Comparison of ENCODE assay signal across 10 cellular contexts in genomic region chr7:30549933-30550493, GRCh38. TPM values are rescaled to one million over a fixed set of nuclear protein-coding genes. Genes with fewer than 3 reads are reported as not detected.
A peak's percentile ranks its signal among the peaks of the same experiment; 100 is the strongest.
DNase-seq lines count a peak whose midpoint lies in the region; FAIRE-seq and TF ChIP-seq lines count a peak whose summit lies in the region.
"Had no signal": no experiment of that assay in that cellular context is flagged by ENCODE, and none has a peak within 500 bp of the region (broad histone marks: within the 10 kb centered on the region; RNA-seq: fewer than 3 reads in every experiment).

No MANE protein-coding gene starts in this region.

- H2BK120ac ChIP-seq in neuronal stem cell (ENCODE audit: low read depth, low read length): no peak overlapping the region

- no peaks in the 10 kb centered on the region for H3K27me3 ChIP-seq in endothelial cell of umbilical vein (ENCODE audit: control insufficient read depth in 2 of 2, insufficient read depth in 2 of 2, low read length in 2 of 2)
- H3K27me3 ChIP-seq in neuronal stem cell (ENCODE audit: control insufficient read depth in 3 of 3, insufficient read depth in 3 of 3, low read depth in 1 of 3, low read length in 3 of 3): no peaks in the 10 kb centered on the region
- no peaks in the 10 kb centered on the region for H3K27me3 ChIP-seq in sigmoid colon

- peak; percentile 48 for FAIRE-seq in endothelial cell of umbilical vein (lab: Jason Lieb, UNC)

- no peak overlapping the region for H3K23ac ChIP-seq in neuronal stem cell (ENCODE audit: low read depth, low read length, poor library complexity)

- dilution Hi-C loops in endothelial cell of umbilical vein (cut with MboI; ENCODE audit: extremely low pct_ligation_motif_present, low sequenced_read_pairs): no loop called here

- H3K4ac ChIP-seq in neuronal stem cell (ENCODE audit: low read length): no peak overlapping the region

- H3K9ac ChIP-seq in endothelial cell of umbilical vein (replicated peaks; ENCODE audit: extremely low read depth, insufficient read depth, low read length): no peak overlapping the region
- no peak overlapping the region for H3K9ac ChIP-seq in neuronal stem cell (ENCODE audit: low read depth, low read length, poor library complexity)

- TF ChIP-seq CTCF in endothelial cell of umbilical vein (IDR thresholded peaks at IDR 0.05; ENCODE audit: extremely low read depth in 1 of 2, insufficient read depth in 1 of 2, low read depth in 1 of 2, low read length in 2 of 2) (no peak), RWPE1 (conservative IDR thresholded peaks at IDR 0.05; ENCODE audit: low read depth) (no peak), sigmoid colon (IDR thresholded peaks at IDR 0.05) (no peak)

- TF ChIP-seq POLR2A in endothelial cell of umbilical vein (IDR thresholded peaks at IDR 0.05; ENCODE audit: low read depth, low read length) (no peak), sigmoid colon (IDR thresholded peaks at IDR 0.05) (no peak)

- no peaks in the 10 kb centered on the region for H3K79me1 ChIP-seq in neuronal stem cell (ENCODE audit: low read depth, low read length)

- H2AK5ac ChIP-seq in neuronal stem cell (ENCODE audit: low read depth, low read length): no peak overlapping the region

- BruUV-seq in endothelial cell of umbilical vein (replicated peaks; lab: Mats Ljungman, UMichigan): no TSS peak

- H2AFZ ChIP-seq in endothelial cell of umbilical vein (ENCODE audit: low read depth, low read length) (no peak overlapping the region), neuronal stem cell (ENCODE audit: low read length) (no peak overlapping the region)

- DNase-seq in ELR (ENCODE audit: low read depth): peak; percentile 30
- DNase-seq in NCI-H748 treated with DMSO at 0.1 percent for 48 hours (lab: John Stamatoyannopoulos, UW): peak; percentile 40
- DNase-seq in endothelial cell of umbilical vein (ENCODE audit: low read depth, low spot score): peak; percentile 55
- DNase-seq in neuronal stem cell (ENCODE audit: low spot score): peak; percentile 27
- DNase-seq in hypothalamus (lab: John Stamatoyannopoulos, UW): no peak
- DNase-seq in RWPE1 (ENCODE audit: low spot score): no peak
- DNase-seq in sigmoid colon: no peak
- DNase-seq: activated CD4-positive, alpha-beta T cell treated with anti-CD3 and anti-CD28 coated beads, Interleukin-2, amount 50 U/mL, for 4 hours; IMR-90 had no signal

- POLR2A ChIA-PET in endothelial cell of umbilical vein (lab: Charles Lee) (interaction anchor here (0.6 to 1.1 kb wide), 2 partner anchors 13 to 47 kb away, joined by 4 to 9 read pairs; no protein-coding TSS in a partner anchor), RWPE1 (lab: Yijun Ruan, JAX; ENCODE audit: low non-redundant PET) (no interaction called here)

- H3K9me3 ChIP-seq in endothelial cell of umbilical vein (replicated peaks; ENCODE audit: control insufficient read depth, insufficient read depth, low read length) (no peaks in the 10 kb centered on the region), neuronal stem cell (replicated peaks in 1 of 2; ENCODE audit: control insufficient read depth in 2 of 2, insufficient read depth in 1 of 2, low read depth in 1 of 2, low read length in 2 of 2) (peaks cover 0 to 4% of the 10 kb centered on the region in 2 donors), sigmoid colon (no peaks in the 10 kb centered on the region)

- no peak overlapping the region for H3K18ac ChIP-seq in neuronal stem cell (ENCODE audit: low read length)

- H3K4me1 ChIP-seq in endothelial cell of umbilical vein (ENCODE audit: control insufficient read depth, extremely low read depth, insufficient read depth, low read length): peaks cover 32% of the 10 kb centered on the region
- peaks cover 3 to 11% of the 10 kb centered on the region in 2 donors for H3K4me1 ChIP-seq in neuronal stem cell (ENCODE audit: control insufficient read depth in 2 of 2, insufficient read depth in 1 of 2, low read depth in 1 of 2, low read length in 2 of 2)
- H3K4me1 ChIP-seq in sigmoid colon: peaks cover 0 to 5% (median 0%) of the 10 kb centered on the region in 4 donors

- H4K91ac ChIP-seq in neuronal stem cell (ENCODE audit: low read depth, low read length, poor library complexity): no peak overlapping the region

- no peaks in the 10 kb centered on the region for H3K9me1 ChIP-seq in endothelial cell of umbilical vein (replicated peaks; ENCODE audit: control insufficient read depth, extremely low read depth, insufficient read depth, low read length)

- H3K27ac ChIP-seq in endothelial cell of umbilical vein (ENCODE audit: insufficient read depth, low read depth, low read length) (peak overlapping the region; percentile 74), neuronal stem cell (replicated peaks; ENCODE audit: low read length) (peak overlapping the region; percentile 3), RWPE1 (no peak overlapping the region), sigmoid colon (peak overlapping the region in 1 of 4 donors; percentile 39)
- H3K27ac ChIP-seq: SK-N-MC had no signal

- no peaks in the 10 kb centered on the region for H4K20me1 ChIP-seq in endothelial cell of umbilical vein (replicated peaks; ENCODE audit: control insufficient read depth, extremely low read depth, insufficient read depth, low read length)

- intact Hi-C loops in endothelial cell of umbilical vein (cut with micrococcal nuclease) (loop anchor here (2.0 kb wide), 1 partner anchor 71 kb away; the partner anchor contains the start of gene NOD1), sigmoid colon (cut with DNase I) (loop anchor here (5.0 kb wide), 1 partner anchor 388 kb away; no protein-coding TSS in a partner anchor)

- no peak overlapping the region for H2BK12ac ChIP-seq in neuronal stem cell (ENCODE audit: low read length)

- H3K4me3 ChIP-seq in endothelial cell of umbilical vein (replicated peaks in 1 of 3; ENCODE audit: insufficient read depth in 1 of 3, low read depth in 1 of 3, low read length in 3 of 3) (no peak overlapping the region), neuronal stem cell (ENCODE audit: low read length in 2 of 2) (no peak overlapping the region), sigmoid colon (no peak overlapping the region)
- H3K4me3 ChIP-seq: SK-N-MC had no signal

- no peak overlapping the region for H3K14ac ChIP-seq in neuronal stem cell (ENCODE audit: low read length)

- CTCF ChIA-PET in endothelial cell of umbilical vein (lab: Charles Lee): interaction anchor here (0.7 to 12.5 kb wide), 5 partner anchors 12 to 275 kb away, joined by 3 to 389 read pairs (median 5); no protein-coding TSS in a partner anchor
- CTCF ChIA-PET in RWPE1 (lab: Yijun Ruan, JAX): interaction anchor here (0.6 to 3.9 kb wide), 3 partner anchors 14 to 35 kb away, joined by 3 to 25 read pairs (median 5); no protein-coding TSS in a partner anchor

- no peak for TF ChIP-seq EP300 in sigmoid colon (IDR thresholded peaks at IDR 0.05)

- no peak overlapping the region for H2BK5ac ChIP-seq in neuronal stem cell (ENCODE audit: low read length)

- WGBS in neuronal stem cell (ENCODE audit: extremely low coverage in 2 of 2, insufficient read length in 2 of 2, insufficient replicate concordance in 1 of 2), 2 donors: no CpG with 5 or more reads among the region's 7 CpGs
- 77 to 82% methylated on average over 7 of the region's 7 CpGs for WGBS in sigmoid colon, 2 donors

- H4K8ac ChIP-seq in neuronal stem cell (ENCODE audit: low read depth, low read length): no peak overlapping the region

- no peak overlapping the region for H2BK15ac ChIP-seq in neuronal stem cell (ENCODE audit: low read length)

- H3K4me2 ChIP-seq in endothelial cell of umbilical vein (ENCODE audit: insufficient read depth, low read length) (no peak overlapping the region), neuronal stem cell (ENCODE audit: insufficient read depth, low read length, poor library complexity, severe bottlenecking) (no peak overlapping the region)

- no peaks in the 10 kb centered on the region for H3K79me2 ChIP-seq in endothelial cell of umbilical vein (ENCODE audit: control insufficient read depth, insufficient read depth, low read length)

- H3K36me3 ChIP-seq in endothelial cell of umbilical vein (ENCODE audit: control insufficient read depth in 2 of 2, extremely low read depth in 1 of 2, insufficient read depth in 2 of 2, low read length in 2 of 2) (no peaks in the 10 kb centered on the region), neuronal stem cell (replicated peaks in 1 of 2; ENCODE audit: control insufficient read depth in 2 of 2, insufficient read depth in 2 of 2, low read length in 2 of 2) (no peaks in the 10 kb centered on the region), sigmoid colon (peaks cover 0 to 12% (median 0%) of the 10 kb centered on the region in 4 donors)

TF ChIP-seq in endothelial cell of umbilical vein, 7 proteins besides CTCF, POLR2A, EP300 and RAD21:
- TF ChIP-seq FOS (IDR thresholded peaks at IDR 0.05; ENCODE audit: borderline replicate concordance, insufficient read depth, low read length) (peak; percentile 13), GATA2 (IDR thresholded peaks at IDR 0.05; ENCODE audit: insufficient read depth, insufficient read length, low read depth, low read length) (no peak)
TF ChIP-seq in endothelial cell of umbilical vein: peak in this region for 1.

RNA-seq across cellular contexts. Expression of gene GARS1, which starts 44.7 kb away (rescaled TPM):
- total RNA-seq in endothelial cell of umbilical vein (194 and 206 TPM in 2 replicates), sigmoid colon (10 to 100 TPM; 38.3 to 50.1 (median 45.2) TPM)
- polyA plus RNA-seq in endothelial cell of umbilical vein (295 and 300 TPM in 2 replicates), sigmoid colon (100 to 1,000 TPM in 1 of 3 donors, 10 to 100 TPM in 2; 55.5 to 109 (median 90.1) TPM)
- 315 and 360 TPM in 2 replicates for polyA plus RNA-seq in endothelial cell of umbilical vein (2011; cell fraction: cytosol; rRNA removed)
- polyA plus RNA-seq in endothelial cell of umbilical vein (2011; cell fraction: nucleus; rRNA removed): 242 and 254 TPM in 2 replicates
- polyA plus RNA-seq in endothelial cell of umbilical vein (2012): 164 and 212 TPM in 2 replicates
- 418 and 437 TPM in 2 replicates for polyA minus RNA-seq in endothelial cell of umbilical vein
- 208 TPM for polyA minus RNA-seq in endothelial cell of umbilical vein (2011; cell fraction: cytosol; rRNA and poly(A)+ RNA removed)
- polyA minus RNA-seq in endothelial cell of umbilical vein (2011; cell fraction: nucleus; rRNA and poly(A)+ RNA removed): 144 and 179 TPM in 2 replicates
- polyA plus RNA-seq in neuronal stem cell (2013, experiment 1 of 2): 102 TPM
- 101 TPM for polyA plus RNA-seq in neuronal stem cell (2013, experiment 2 of 2)

RNA-seq across cellular contexts. Expression of gene GGCT, which starts 45.4 kb away (rescaled TPM):
- total RNA-seq in endothelial cell of umbilical vein: 44.3 and 46.9 TPM in 2 replicates
- polyA plus RNA-seq in endothelial cell of umbilical vein: 14.7 and 21.1 TPM in 2 replicates
- 26.5 and 30.0 TPM in 2 replicates for polyA plus RNA-seq in endothelial cell of umbilical vein (2011; cell fraction: cytosol; rRNA removed)
- 10.6 and 15.9 TPM in 2 replicates for polyA plus RNA-seq in endothelial cell of umbilical vein (2011; cell fraction: nucleus; rRNA removed)
- 38.7 and 57.2 TPM in 2 replicates for polyA plus RNA-seq in endothelial cell of umbilical vein (2012)
- 8.0 and 8.3 TPM in 2 replicates for polyA minus RNA-seq in endothelial cell of umbilical vein
- 17.1 TPM for polyA minus RNA-seq in endothelial cell of umbilical vein (2011; cell fraction: cytosol; rRNA and poly(A)+ RNA removed)
- polyA minus RNA-seq in endothelial cell of umbilical vein (2011; cell fraction: nucleus; rRNA and poly(A)+ RNA removed): 5.1 and 5.8 TPM in 2 replicates
- 84.3 TPM for polyA plus RNA-seq in neuronal stem cell (2013, experiment 1 of 2)
- polyA plus RNA-seq in neuronal stem cell (2013, experiment 2 of 2): 85.9 TPM
- total RNA-seq in sigmoid colon: 10 to 100 TPM; 18.8 to 40.9 (median 24.1) TPM
- 10 to 100 TPM; 64.9 to 97.3 (median 87.3) TPM for polyA plus RNA-seq in sigmoid colon

Comparison
In these comparisons a context has a peak if more than half of its experiments do, and no peak if none do; other contexts are left out.
1. DNase-seq: peak in ELR (single experiment), NCI-H748 treated with DMSO at 0.1 percent for 48 hours (single experiment), endothelial cell of umbilical vein (single experiment) and neuronal stem cell (single experiment); none in hypothalamus (0 of 51), RWPE1 (single experiment) and sigmoid colon (single experiment).